In the genomic region with DNA sequence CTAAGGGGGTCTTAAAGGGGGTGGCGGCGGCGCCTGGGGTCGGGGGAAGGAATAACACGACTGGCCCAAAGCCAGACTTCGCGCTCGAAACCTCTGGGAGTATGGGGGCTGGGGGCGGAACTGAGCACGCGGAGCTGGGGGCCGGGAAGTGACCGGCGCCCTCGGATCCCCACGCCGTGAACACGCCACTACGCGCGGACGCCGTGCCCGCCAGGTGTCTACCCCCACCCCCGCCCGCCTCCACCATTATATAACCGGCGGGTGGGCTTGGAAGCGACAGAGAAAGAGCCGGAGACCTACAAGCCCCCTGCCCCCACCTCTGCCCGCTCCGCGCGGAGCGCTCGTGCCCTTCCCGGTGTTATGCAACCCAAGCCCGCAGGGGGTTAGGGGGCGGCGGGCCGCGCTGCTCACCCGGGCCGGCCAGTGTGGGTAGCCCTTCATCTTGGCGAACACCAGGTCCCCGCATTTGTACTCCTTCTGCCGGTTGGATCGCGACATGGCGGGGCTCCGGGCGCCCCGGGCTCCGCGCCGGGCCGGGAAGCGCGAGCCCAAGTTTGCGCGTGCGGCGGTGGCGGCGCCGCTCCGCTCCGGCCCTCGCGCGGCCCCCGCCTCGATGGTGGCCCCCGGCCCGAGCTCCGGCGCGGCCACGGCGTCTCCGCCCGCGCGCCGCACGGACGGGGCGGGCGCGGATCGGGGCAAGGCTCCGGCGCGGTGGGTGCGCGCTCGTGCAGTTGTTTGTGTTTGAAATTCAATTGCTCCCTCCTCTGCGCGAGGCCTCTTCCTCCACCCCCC, we compare ENCODE assay signal across 8 cellular contexts. TPM values are rescaled to one million over a fixed set of nuclear protein-coding genes. Genes with fewer than 3 reads are reported as not detected.
DNase-seq lines count a peak whose midpoint lies in the region; ATAC-seq and TF ChIP-seq lines count a peak whose summit lies in the region.

A gene (minus strand): TSS at position 744 of the 792 bp plus-strand sequence. CDS start 246 bp downstream, at position 498.

- in situ Hi-C loops in GM18951 (cut with MboI; ENCODE audit: low sequenced_read_pairs, unreplicated experiment) = no loop called here

- no peaks in the 10 kb centered on the region for H3K9me3 Mint-ChIP-seq in T-helper 2 cell treated with Interferon-gamma antibody and Interleukin-4, amounts not matched to agents 5 μg/mL and 100 μg/mL, for 36 hours
- H3K9me3 Mint-ChIP-seq in stimulated activated naive CD8-positive, alpha-beta T cell treated with anti-CD3 and anti-CD28 coated beads, Interleukin-15, Interleukin-2, amounts not matched to agents 100 ng/mL and 50 ng/mL, for 24 hours = no peaks in the 10 kb centered on the region

- H3K36me3 Mint-ChIP-seq in T-helper 2 cell treated with Interferon-gamma antibody and Interleukin-4, amounts not matched to agents 5 μg/mL and 100 μg/mL, for 36 hours (ENCODE audit: low read depth) = peaks cover 23% of the 10 kb centered on the region
- peaks cover 33% of the 10 kb centered on the region for H3K36me3 Mint-ChIP-seq in stimulated activated naive CD8-positive, alpha-beta T cell treated with anti-CD3 and anti-CD28 coated beads, Interleukin-15, Interleukin-2, amounts not matched to agents 100 ng/mL and 50 ng/mL, for 24 hours (ENCODE audit: low read depth)

- H3K4me3 ChIP-seq in dorsolateral prefrontal cortex (peak within 1 kb of the TSS; percentile 62 to 100 (median 96)), lower leg skin (ENCODE audit: low read depth, poor library complexity, severe bottlenecking) (peak within 1 kb of the TSS; percentile 93)

- H3K4me3 Mint-ChIP-seq in T-helper 2 cell treated with Interferon-gamma antibody and Interleukin-4, amounts not matched to agents 5 μg/mL and 100 μg/mL, for 36 hours = peak within 1 kb of the TSS; percentile 98
- H3K4me3 Mint-ChIP-seq in stimulated activated naive CD8-positive, alpha-beta T cell treated with anti-CD3 and anti-CD28 coated beads, Interleukin-15, Interleukin-2, amounts not matched to agents 100 ng/mL and 50 ng/mL, for 24 hours = peak within 1 kb of the TSS; percentile 97

- TF ChIP-seq POLR2A in GM18951 (IDR thresholded peaks at IDR 0.05; ENCODE audit: extremely low read depth, insufficient read depth, insufficient read length) (peak; percentile 56), lower leg skin (IDR thresholded peaks at IDR 0.05) (no peak)

- WGBS in lower leg skin, 2 donors = 1% methylated on average over 42 to 67 of the region's 99 CpGs

- no peaks in the 10 kb centered on the region for H3K27me3 Mint-ChIP-seq in T-helper 2 cell treated with Interferon-gamma antibody and Interleukin-4, amounts not matched to agents 5 μg/mL and 100 μg/mL, for 36 hours (ENCODE audit: low read depth)
- no peaks in the 10 kb centered on the region for H3K27me3 Mint-ChIP-seq in stimulated activated naive CD8-positive, alpha-beta T cell treated with anti-CD3 and anti-CD28 coated beads, Interleukin-15, Interleukin-2, amounts not matched to agents 100 ng/mL and 50 ng/mL, for 24 hours

- no peaks in the 10 kb centered on the region for H3K27me3 ChIP-seq in dorsolateral prefrontal cortex

- peak within 1 kb of the TSS; percentile 96 for H3K27ac Mint-ChIP-seq in T-helper 2 cell treated with Interferon-gamma antibody and Interleukin-4, amounts not matched to agents 5 μg/mL and 100 μg/mL, for 36 hours
- peak within 1 kb of the TSS; percentile 97 for H3K27ac Mint-ChIP-seq in stimulated activated naive CD8-positive, alpha-beta T cell treated with anti-CD3 and anti-CD28 coated beads, Interleukin-15, Interleukin-2, amounts not matched to agents 100 ng/mL and 50 ng/mL, for 24 hours

- intact Hi-C loops in dorsolateral prefrontal cortex (cut with DNase I) = loop anchor here (1.0 kb wide), 2 partner anchors 15 to 16 kb away; a partner anchor contains a TSS
- intact Hi-C loops in lower leg skin (cut with DNase I; ENCODE audit: low total_unique reads) = no loop called here

- peak in 3 of 56 donors; percentile 4 to 11 (median 4) for TF ChIP-seq CTCF in dorsolateral prefrontal cortex (IDR thresholded peaks at IDR 0.05 in 54 of 56, conservative IDR thresholded peaks at IDR 0.05 in 2 of 56; ENCODE audit: low read depth in 1 of 56, partially characterized antibody in 56 of 56)
- no peak for TF ChIP-seq CTCF in lower leg skin (IDR thresholded peaks at IDR 0.05)

- peak within 1 kb of the TSS; percentile 79 to 100 (median 98) for H3K27ac ChIP-seq in dorsolateral prefrontal cortex

- peak; percentile 53 for DNase-seq in AG20443 (ENCODE audit: low spot score)
- peak; percentile 34 for DNase-seq in T-helper 2 cell treated with Interferon-gamma antibody and Interleukin-4, amounts not matched to agents 5 μg/mL and 100 μg/mL, for 36 hours (ENCODE audit: low spot score)
- DNase-seq in dorsolateral prefrontal cortex = peak in 7 of 10 donors; percentile 33 to 71 (median 46)
- DNase-seq in lower leg skin (ENCODE audit: low spot score in 2 of 2) = peak in 1 of 2 donors; percentile 93
- DNase-seq in D341Med (ENCODE audit: low spot score) = no peak

- ATAC-seq in HG03439 (IDR thresholded peaks at IDR 0.05; ENCODE audit: unreplicated experiment) = peak; percentile 14

- peaks cover 44% of the 10 kb centered on the region for H3K4me1 Mint-ChIP-seq in T-helper 2 cell treated with Interferon-gamma antibody and Interleukin-4, amounts not matched to agents 5 μg/mL and 100 μg/mL, for 36 hours (ENCODE audit: low read depth)
- H3K4me1 Mint-ChIP-seq in stimulated activated naive CD8-positive, alpha-beta T cell treated with anti-CD3 and anti-CD28 coated beads, Interleukin-15, Interleukin-2, amounts not matched to agents 100 ng/mL and 50 ng/mL, for 24 hours (ENCODE audit: low read depth) = peaks cover 50% of the 10 kb centered on the region

RNA-seq across cellular contexts. Expression of the gene that starts here (rescaled TPM):
- total RNA-seq in dorsolateral prefrontal cortex (100 to 1,000 TPM in 98 of 120 experiments, 10 to 100 TPM in 22; 83.7 to 170 (median 109) TPM), lower leg skin (100 to 1,000 TPM; 210 to 233 (median 222) TPM)
